ENCODE assay signal across 19 cellular contexts in the genomic region with DNA sequence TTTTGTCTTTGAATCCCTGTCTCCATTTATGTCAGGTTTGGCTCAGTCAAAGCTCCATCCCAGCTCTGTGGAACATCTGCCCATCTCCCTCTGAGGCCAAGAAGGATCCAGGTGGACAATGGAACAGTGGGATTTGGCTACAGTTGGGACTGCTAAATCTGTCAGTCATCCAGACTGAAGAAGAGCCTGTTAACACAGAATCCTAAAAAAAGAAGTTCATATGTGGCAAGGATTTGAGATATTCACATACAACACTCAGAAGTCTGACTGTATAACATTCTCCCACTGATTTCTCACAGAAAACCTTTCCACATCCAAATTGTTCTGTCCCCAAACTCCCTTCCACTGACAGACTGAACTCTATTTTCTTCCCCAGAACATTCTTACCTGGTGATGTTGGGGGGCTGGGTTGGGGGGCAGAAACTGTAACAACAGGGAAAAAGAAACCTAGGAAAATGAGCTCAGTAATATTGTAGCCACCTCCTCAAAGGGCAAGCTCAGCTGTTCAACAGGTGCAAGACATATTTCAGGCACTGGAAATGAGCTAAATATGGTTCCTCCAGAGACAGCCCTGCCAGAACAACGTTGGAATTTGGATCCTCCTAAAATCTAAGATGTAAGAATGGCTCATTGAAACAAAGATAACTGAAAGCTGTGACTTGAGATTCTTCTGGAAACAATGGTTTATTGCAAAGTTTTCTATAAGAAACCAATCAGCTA.
DNase-seq lines count a peak whose midpoint lies in the region; ATAC-seq, FAIRE-seq and TF ChIP-seq lines count a peak whose summit lies in the region.
"Had no signal": no experiment of that assay in that cellular context is flagged by ENCODE, and none has a peak within 500 bp of the region (broad histone marks: within the 10 kb centered on the region; RNA-seq: fewer than 3 reads in every experiment).

No MANE protein-coding gene starts in this region.

- H3K9me3 ChIP-seq in HEK293 (ENCODE audit: control insufficient read depth, insufficient read depth, low read depth, low read length) = no peaks in the 10 kb centered on the region
- H3K9me3 ChIP-seq in neural progenitor cell (ENCODE audit: low read depth) = no peaks in the 10 kb centered on the region
- H3K9me3 ChIP-seq in skeletal muscle tissue (ENCODE audit: control insufficient read depth in 3 of 3, low read length in 3 of 3) = no peaks in the 10 kb centered on the region
- H3K9me3 ChIP-seq: BE2C had no signal

- peak overlapping the region; percentile 41 for H3K4me2 ChIP-seq in neural progenitor cell

- peaks cover 2% of the 10 kb centered on the region for H3K27me3 Mint-ChIP-seq in neural progenitor cell (ENCODE audit: insufficient read depth, low read depth)
- H3K27me3 Mint-ChIP-seq: CD4-positive, CD25-positive, alpha-beta regulatory T cell had no signal

- no peaks in the 10 kb centered on the region for H3K79me2 ChIP-seq in neural progenitor cell (ENCODE audit: low read depth)

- H3K4me3 Mint-ChIP-seq in neural progenitor cell = no peak overlapping the region
- H3K4me3 Mint-ChIP-seq: CD4-positive, CD25-positive, alpha-beta regulatory T cell; CD8-positive, alpha-beta memory T cell had no signal

- no peak for FAIRE-seq in GM12891 (lab: Jason Lieb, UNC)
- FAIRE-seq: A204.1 had no signal

- H3K27ac ChIP-seq in HEK293 (ENCODE audit: extremely low read depth, low read depth, low read length) (no peak overlapping the region), neural progenitor cell (no peak overlapping the region), skeletal muscle tissue (ENCODE audit: low read depth, low read length) (peak overlapping the region; percentile 79)

- ATAC-seq in HG03342 (IDR thresholded peaks at IDR 0.05; ENCODE audit: unreplicated experiment) = no peak

- no peaks in the 10 kb centered on the region for H3F3A ChIP-seq in neural progenitor cell (ENCODE audit: low read depth)

- TF ChIP-seq POLR2A in GM12891 (IDR thresholded peaks at IDR 0.05; ENCODE audit: low read depth, low read length) = no peak

- TF ChIP-seq CTCF in HEK293 (tag by site-specific recombination; IDR thresholded peaks at IDR 0.05) = no peak
- no peak for TF ChIP-seq CTCF in neural progenitor cell (IDR thresholded peaks at IDR 0.05)

- POLR2A ChIA-PET in HEK293 (lab: Yijun Ruan, JAX) = no interaction called here

- H3K36me3 Mint-ChIP-seq in neural progenitor cell = no peaks in the 10 kb centered on the region
- H3K36me3 Mint-ChIP-seq: CD4-positive, CD25-positive, alpha-beta regulatory T cell; CD8-positive, alpha-beta memory T cell had no signal

- no peaks in the 10 kb centered on the region for H3K4me1 ChIP-seq in HEK293 (ENCODE audit: control insufficient read depth, insufficient read depth, low read length)
- peaks cover 16% of the 10 kb centered on the region for H3K4me1 ChIP-seq in neural progenitor cell
- peaks cover 14 to 21% (median 18%) of the 10 kb centered on the region in 3 donors for H3K4me1 ChIP-seq in skeletal muscle tissue (ENCODE audit: control insufficient read depth in 3 of 3, insufficient read depth in 3 of 3, low read length in 3 of 3)
- H3K4me1 ChIP-seq: BE2C had no signal

- H3K27me3 ChIP-seq in neural progenitor cell (no peaks in the 10 kb centered on the region), skeletal muscle tissue (ENCODE audit: control insufficient read depth in 3 of 3, insufficient read depth in 3 of 3, low read length in 3 of 3) (no peaks in the 10 kb centered on the region)

- H4K20me1 ChIP-seq in neural progenitor cell (ENCODE audit: low read depth) = no peaks in the 10 kb centered on the region

- H3K36me3 ChIP-seq in HEK293 (ENCODE audit: control insufficient read depth in 2 of 2, insufficient read depth in 1 of 2, low read length in 2 of 2) (no peaks in the 10 kb centered on the region), neural progenitor cell (no peaks in the 10 kb centered on the region), skeletal muscle tissue (ENCODE audit: control insufficient read depth in 3 of 3, insufficient read depth in 3 of 3, low read length in 3 of 3) (no peaks in the 10 kb centered on the region)
- H3K36me3 ChIP-seq: BE2C had no signal

- H3K9ac ChIP-seq in neural progenitor cell (no peak overlapping the region), skeletal muscle tissue (ENCODE audit: low read depth in 1 of 3, low read length in 3 of 3) (no peak overlapping the region)

- DNase-seq in cerebellum (ENCODE audit: low spot score) (peak; percentile 3), neural progenitor cell (ENCODE audit: low spot score) (no peak), midbrain (lab: John Stamatoyannopoulos, UW) (no peak), GM12891 (ENCODE audit: insufficient read length, low spot score) (no peak), GM03348 (ENCODE audit: low spot score) (no peak)
- DNase-seq: ACHN; BE2C; CD4-positive, CD25-positive, alpha-beta regulatory T cell; CD8-positive, alpha-beta memory T cell; COR-L47; DMS 273 treated with DMSO at 0.1 percent for 48 hours; GDM1; GOT3; H7; KG1 had no signal

- H3K4me1 Mint-ChIP-seq in neural progenitor cell = peaks cover 16% of the 10 kb centered on the region
- H3K4me1 Mint-ChIP-seq: CD4-positive, CD25-positive, alpha-beta regulatory T cell; CD8-positive, alpha-beta memory T cell had no signal

- no peak overlapping the region for H3K27ac Mint-ChIP-seq in neural progenitor cell
- H3K27ac Mint-ChIP-seq: CD4-positive, CD25-positive, alpha-beta regulatory T cell; CD8-positive, alpha-beta memory T cell had no signal

- no peak overlapping the region for H2AFZ ChIP-seq in neural progenitor cell (replicated peaks)

- peaks cover 2% of the 10 kb centered on the region for H3K9me3 Mint-ChIP-seq in neural progenitor cell

- H3K4me3 ChIP-seq in HEK293 (ENCODE audit: low read depth, low read length) = no peak overlapping the region
- no peak overlapping the region for H3K4me3 ChIP-seq in neural progenitor cell
- H3K4me3 ChIP-seq in skeletal muscle tissue (ENCODE audit: low read length in 3 of 3) = no peak overlapping the region

- CTCF ChIA-PET in HEK293 (lab: Yijun Ruan, JAX) = interaction anchor here (0.6 to 1.2 kb wide), 2 partner anchors 12 to 271 kb away, joined by 3 read pairs; no protein-coding TSS in a partner anchor

TF ChIP-seq in HEK293, 187 proteins besides CTCF, POLR2A, EP300 and RAD21:
- TF ChIP-seq SCRT2 (tag by site-specific recombination; IDR thresholded peaks at IDR 0.05) = peak; percentile 32; the same call in 1 of the 2 replicates
- TF ChIP-seq, protein P1, sequence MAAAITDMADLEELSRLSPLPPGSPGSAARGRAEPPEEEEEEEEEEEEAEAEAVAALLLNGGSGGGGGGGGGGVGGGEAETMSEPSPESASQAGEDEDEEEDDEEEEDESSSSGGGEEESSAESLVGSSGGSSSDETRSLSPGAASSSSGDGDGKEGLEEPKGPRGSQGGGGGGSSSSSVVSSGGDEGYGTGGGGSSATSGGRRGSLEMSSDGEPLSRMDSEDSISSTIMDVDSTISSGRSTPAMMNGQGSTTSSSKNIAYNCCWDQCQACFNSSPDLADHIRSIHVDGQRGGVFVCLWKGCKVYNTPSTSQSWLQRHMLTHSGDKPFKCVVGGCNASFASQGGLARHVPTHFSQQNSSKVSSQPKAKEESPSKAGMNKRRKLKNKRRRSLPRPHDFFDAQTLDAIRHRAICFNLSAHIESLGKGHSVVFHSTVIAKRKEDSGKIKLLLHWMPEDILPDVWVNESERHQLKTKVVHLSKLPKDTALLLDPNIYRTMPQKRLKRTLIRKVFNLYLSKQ (tag by site-specific recombination; IDR thresholded peaks at IDR 0.05; ENCODE audit: borderline replicate concordance) = no peak
- TF ChIP-seq IKZF3 (tag by site-specific recombination; IDR thresholded peaks at IDR 0.05) = no peak

TF ChIP-seq in GM12891, 5 proteins besides CTCF, POLR2A, EP300 and RAD21:
- TF ChIP-seq POLR2AphosphoS5 (IDR thresholded peaks at IDR 0.05; ENCODE audit: low read depth, low read length) = no peak
- TF ChIP-seq PAX5 (IDR thresholded peaks at IDR 0.05; ENCODE audit: insufficient read depth, low read length, severe bottlenecking) = no peak
- no peak for TF ChIP-seq SPI1 (IDR thresholded peaks at IDR 0.05; ENCODE audit: low read depth, low read length)
- no peak for TF ChIP-seq TAF1 (IDR thresholded peaks at IDR 0.05; ENCODE audit: low read depth, low read length)
- TF ChIP-seq POU2F2 (IDR thresholded peaks at IDR 0.05; ENCODE audit: low read depth, low read length) = no peak
